In genomic region chr14:91415794-91416743, GRCh38 we compare ENCODE assay signal across 8 cellular contexts. TPM values are rescaled to one million over a fixed set of nuclear protein-coding genes. Genes with fewer than 3 reads are reported as not detected.
DNase-seq lines count a peak whose midpoint lies in the region; ATAC-seq and TF ChIP-seq lines count a peak whose summit lies in the region.

No MANE protein-coding gene starts in this region.

- peak overlapping the region; percentile 90 for H3K4me3 Mint-ChIP-seq in activated CD4-positive, alpha-beta T cell treated with anti-CD3 and anti-CD28 coated beads, Interleukin-2, amount 10 ng/mL, durations not matched to agents 24 days and 14 days

- H3K9me2 ChIP-seq in HCT116 (ENCODE audit: insufficient read depth) (no peaks in the 10 kb centered on the region), MM.1S (replicated peaks; ENCODE audit: insufficient read depth, low read length) (no peaks in the 10 kb centered on the region)

- ATAC-seq in GM18508 (IDR thresholded peaks at IDR 0.05; ENCODE audit: insufficient read depth, unreplicated experiment) (peak; percentile 53), HCT116 (no peak)

- H3K27me3 ChIP-seq in HCT116 (ENCODE audit: insufficient read depth, low read length) (no peaks in the 10 kb centered on the region), MM.1S (replicated peaks; ENCODE audit: insufficient read depth, low read length) (no peaks in the 10 kb centered on the region), esophagus muscularis mucosa (peaks cover 0 to 27% (median 3%) of the 10 kb centered on the region in 4 donors), sigmoid colon (peaks cover 6 to 23% (median 18%) of the 10 kb centered on the region in 3 donors)

- CTCF ChIA-PET in HCT116 (lab: Charles Lee): no interaction called here

- H3K27ac Mint-ChIP-seq in activated CD4-positive, alpha-beta T cell treated with anti-CD3 and anti-CD28 coated beads, Interleukin-2, amount 10 ng/mL, durations not matched to agents 24 days and 14 days: peak overlapping the region; percentile 99

- peak overlapping the region; percentile 71 for H3K9ac ChIP-seq in HCT116 (ENCODE audit: low read length)
- peak overlapping the region; percentile 99 for H3K9ac ChIP-seq in MM.1S (ENCODE audit: low read length)

- POLR2A ChIA-PET in HCT116 (lab: Charles Lee): no interaction called here

- no peak for DNase-seq in HCT116 (ENCODE audit: low read depth, low spot score)
- DNase-seq in MM.1S: peak; percentile 81
- peak; percentile 92 for DNase-seq in activated CD4-positive, alpha-beta T cell treated with anti-CD3 and anti-CD28 coated beads, Interleukin-2, amount 10 ng/mL, durations not matched to agents 24 days and 14 days
- no peak for DNase-seq in esophagus muscularis mucosa (ENCODE audit: extremely low spot score)
- DNase-seq in sigmoid colon: no peak
- DNase-seq in DMS114 treated with DMSO at 0.1 percent for 48 hours (lab: John Stamatoyannopoulos, UW; ENCODE audit: unreplicated experiment): no peak
- DNase-seq in cerebellar nuclear complex (lab: John Stamatoyannopoulos, UW): no peak

- H3K4me1 Mint-ChIP-seq in activated CD4-positive, alpha-beta T cell treated with anti-CD3 and anti-CD28 coated beads, Interleukin-2, amount 10 ng/mL, durations not matched to agents 24 days and 14 days: peaks cover 56% of the 10 kb centered on the region

- TSS peak; percentile 61 for BruUV-seq in HCT116 (replicated peaks; lab: Mats Ljungman, UMichigan)

- no peak for TF ChIP-seq RAD21 in HCT116 (IDR thresholded peaks at IDR 0.05; ENCODE audit: low read depth)

- TF ChIP-seq POLR2A in HCT116 (IDR thresholded peaks at IDR 0.05; ENCODE audit: borderline replicate concordance, extremely low read depth, insufficient read depth, insufficient read length) (no peak), esophagus muscularis mucosa (IDR thresholded peaks at IDR 0.05; ENCODE audit: low read depth) (no peak), sigmoid colon (IDR thresholded peaks at IDR 0.05) (no peak)

- H3F3A ChIP-seq in MM.1S (ENCODE audit: insufficient read depth, low read length): peaks cover 53% of the 10 kb centered on the region

- peaks cover 38% of the 10 kb centered on the region for H3K36me3 Mint-ChIP-seq in activated CD4-positive, alpha-beta T cell treated with anti-CD3 and anti-CD28 coated beads, Interleukin-2, amount 10 ng/mL, durations not matched to agents 24 days and 14 days (ENCODE audit: low read depth)

- H3K27ac ChIP-seq in HCT116 (ENCODE audit: low read depth, low read length) (no peak overlapping the region), MM.1S (ENCODE audit: low read length) (peak overlapping the region; percentile 100), esophagus muscularis mucosa (replicated peaks in 1 of 4) (no peak overlapping the region), sigmoid colon (peak overlapping the region in 1 of 4 donors; percentile 24)

- RAD21 ChIA-PET in HCT116 (lab: Charles Lee; ENCODE audit: low non-redundant PET in 1 of 2, low total read pairs in 2 of 2, uncharacterized antibody in 2 of 2, unreplicated experiment in 2 of 2): no interaction called here

- H2AFZ ChIP-seq in HCT116 (ENCODE audit: low read depth, low read length, poor library complexity, severe bottlenecking) (no peak overlapping the region), MM.1S (ENCODE audit: low read length) (no peak overlapping the region)

- H3K4me2 ChIP-seq in HCT116 (ENCODE audit: low read length) (peak overlapping the region; percentile 72), MM.1S (ENCODE audit: low read depth, low read length) (peak overlapping the region; percentile 90)

- 69% methylated on average over 18 of the region's 18 CpGs for WGBS in esophagus muscularis mucosa
- WGBS in sigmoid colon, 2 donors: 22 to 24% methylated on average over 18 of the region's 18 CpGs

- no peaks in the 10 kb centered on the region for H3K9me3 Mint-ChIP-seq in activated CD4-positive, alpha-beta T cell treated with anti-CD3 and anti-CD28 coated beads, Interleukin-2, amount 10 ng/mL, durations not matched to agents 24 days and 14 days

- H3K9me3 ChIP-seq in HCT116 (ENCODE audit: control insufficient read depth in 1 of 2, insufficient read depth in 1 of 2, low read depth in 1 of 2, low read length in 2 of 2) (no peaks in the 10 kb centered on the region), MM.1S (replicated peaks; ENCODE audit: insufficient read depth, low read length) (no peaks in the 10 kb centered on the region), esophagus muscularis mucosa (no peaks in the 10 kb centered on the region), sigmoid colon (no peaks in the 10 kb centered on the region)

- peaks cover 11 to 29% of the 10 kb centered on the region in 2 experiments for H3K4me1 ChIP-seq in HCT116 (ENCODE audit: control insufficient read depth in 1 of 2, insufficient read depth in 2 of 2, low read length in 2 of 2)
- H3K4me1 ChIP-seq in MM.1S (ENCODE audit: low read length): peaks cover 16% of the 10 kb centered on the region
- peaks cover 13 to 24% (median 22%) of the 10 kb centered on the region in 4 donors for H3K4me1 ChIP-seq in esophagus muscularis mucosa
- peaks cover 0 to 21% (median 17%) of the 10 kb centered on the region in 4 donors for H3K4me1 ChIP-seq in sigmoid colon

- peaks cover 2% of the 10 kb centered on the region for H3K27me3 Mint-ChIP-seq in activated CD4-positive, alpha-beta T cell treated with anti-CD3 and anti-CD28 coated beads, Interleukin-2, amount 10 ng/mL, durations not matched to agents 24 days and 14 days

- H3K79me2 ChIP-seq in HCT116 (ENCODE audit: insufficient read depth, low read length) (peaks cover 10% of the 10 kb centered on the region; the same call in 1 of the 2 replicates), MM.1S (ENCODE audit: low read length) (peaks cover 62% of the 10 kb centered on the region)

- peak overlapping the region; percentile 70 to 77 for H3K4me3 ChIP-seq in HCT116 (replicated peaks in 1 of 2; ENCODE audit: low read depth in 1 of 2, low read length in 2 of 2)
- H3K4me3 ChIP-seq in MM.1S (ENCODE audit: low read length): peak overlapping the region; percentile 79
- H3K4me3 ChIP-seq in esophagus muscularis mucosa: peak overlapping the region; percentile 56 to 72 (median 59)
- peak overlapping the region; percentile 38 to 61 (median 56) for H3K4me3 ChIP-seq in sigmoid colon

- H4K20me1 ChIP-seq in HCT116 (ENCODE audit: insufficient read depth): no peaks in the 10 kb centered on the region
- H4K20me1 ChIP-seq in MM.1S (ENCODE audit: insufficient read depth, low read length): no peaks in the 10 kb centered on the region

- H3K36me3 ChIP-seq in HCT116 (ENCODE audit: control insufficient read depth in 1 of 2, insufficient read depth in 2 of 2, low read length in 2 of 2) (no peaks in the 10 kb centered on the region), MM.1S (replicated peaks; ENCODE audit: insufficient read depth, low read length) (no peaks in the 10 kb centered on the region), esophagus muscularis mucosa (no peaks in the 10 kb centered on the region), sigmoid colon (no peaks in the 10 kb centered on the region)

- intact Hi-C loops in HCT116 (cut with micrococcal nuclease) (loop anchor here (5.0 kb wide), 1 partner anchor 496 kb away; no protein-coding TSS in a partner anchor), esophagus muscularis mucosa (cut with DNase I) (no loop called here), sigmoid colon (cut with DNase I) (no loop called here)
- intact Hi-C loops in activated CD4-positive, alpha-beta T cell treated with anti-CD3 and anti-CD28 coated beads, Interleukin-2, amount 10 ng/mL, durations not matched to agents 24 days and 14 days (cut with micrococcal nuclease): loop anchor here (1.0 to 5.0 kb wide), 10 partner anchors 11 to 1019 kb away; partner anchors contain the start of genes CALM1, GPR68 and RPS6KA5

- no peak for TF ChIP-seq EP300 in esophagus muscularis mucosa (IDR thresholded peaks at IDR 0.05)
- TF ChIP-seq EP300 in sigmoid colon (IDR thresholded peaks at IDR 0.05): no peak

- no peak for TF ChIP-seq CTCF in HCT116 (IDR thresholded peaks at IDR 0.05 in 2 of 3, conservative IDR thresholded peaks at IDR 0.05 in 1 of 3; ENCODE audit: borderline replicate concordance in 1 of 3, insufficient read depth in 1 of 3, low read depth in 2 of 3, low read length in 2 of 3)
- TF ChIP-seq CTCF in MM.1S (IDR thresholded peaks at IDR 0.05; ENCODE audit: low read length): no peak
- no peak for TF ChIP-seq CTCF in esophagus muscularis mucosa (IDR thresholded peaks at IDR 0.05)
- no peak for TF ChIP-seq CTCF in sigmoid colon (IDR thresholded peaks at IDR 0.05)

TF ChIP-seq in HCT116, 20 proteins besides CTCF, POLR2A, EP300 and RAD21 (continues in another document):
- TF ChIP-seq SP1 (IDR thresholded peaks at IDR 0.05; ENCODE audit: low read depth) (no peak), CEBPB (IDR thresholded peaks at IDR 0.05; ENCODE audit: low read depth) (no peak), REST (IDR thresholded peaks at IDR 0.05; ENCODE audit: low read depth) (no peak), SIN3A (IDR thresholded peaks at IDR 0.05; ENCODE audit: low read depth) (no peak)

RNA-seq across cellular contexts. Expression of gene CCDC88C, which starts 1.6 kb away (rescaled TPM):
- total RNA-seq in HCT116 (2021; ENCODE audit: unreplicated experiment) (20.8 TPM), esophagus muscularis mucosa (1 to 10 TPM; 4.2 to 6.3 (median 5.6) TPM), sigmoid colon (1 to 10 TPM in 3 of 4 donors, under 1 TPM in 1; 0.95 to 3.9 (median 1.4) TPM)
- 6.9 and 8.6 TPM in 2 replicates for polyA plus RNA-seq in HCT116 (2012)
- 79.7 and 89.9 TPM in 2 replicates for total RNA-seq in activated CD4-positive, alpha-beta T cell treated with anti-CD3 and anti-CD28 coated beads, Interleukin-2, amount 10 ng/mL, durations not matched to agents 24 days and 14 days
- 10 to 100 TPM; 14.4 to 45.7 (median 21.0) TPM for polyA plus RNA-seq in sigmoid colon

Comparison
In these comparisons a context has a peak if more than half of its experiments do, and no peak if none do; other contexts are left out.
1. DNase-seq: peak in MM.1S (single experiment) and activated CD4-positive, alpha-beta T cell treated with anti-CD3 and anti-CD28 coated beads, Interleukin-2, amount 10 ng/mL, durations not matched to agents 24 days and 14 days (single experiment); none in HCT116 (single experiment), esophagus muscularis mucosa (single experiment), sigmoid colon (single experiment), DMS114 treated with DMSO at 0.1 percent for 48 hours (single experiment) and cerebellar nuclear complex (0 of 2).
2. intact Hi-C loops: an anchor here in HCT116 (5.0 kb wide) and activated CD4-positive, alpha-beta T cell treated with anti-CD3 and anti-CD28 coated beads, Interleukin-2, amount 10 ng/mL, durations not matched to agents 24 days and 14 days (1.0 to 5.0 kb wide); none called in esophagus muscularis mucosa and sigmoid colon.
3. Peak in every context shown above with its lines, with median percentiles within 50 percentile points of each other: H3K4me3 ChIP-seq.